In the genomic region with DNA sequence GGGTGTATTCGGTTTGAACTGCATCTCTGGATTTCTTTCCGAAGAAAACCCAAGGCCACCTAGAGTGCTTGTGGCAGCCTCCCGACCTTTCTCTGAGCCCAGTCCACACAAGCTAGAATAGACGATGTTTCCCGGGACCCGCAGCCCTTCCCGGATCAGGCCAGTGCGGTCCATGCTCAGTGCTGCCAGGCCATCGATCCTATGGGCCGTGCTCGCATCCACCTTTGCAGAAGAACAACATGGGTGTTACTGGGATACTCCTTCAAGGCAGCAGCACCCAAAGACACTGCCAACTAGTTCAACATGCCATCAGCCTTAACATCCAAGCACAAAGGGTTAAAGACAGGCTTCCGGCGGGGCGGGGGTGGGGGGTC, we compare ENCODE assay signal across 9 cellular contexts.
"Had no signal": no experiment of that assay in that cellular context is flagged by ENCODE, and none has a peak within 500 bp of the region (broad histone marks: within the 10 kb centered on the region; RNA-seq: fewer than 3 reads in every experiment).

No MANE protein-coding gene starts in this region.

- H3K9me3 ChIP-seq: HAP-1 had no signal

- H3K27ac Mint-ChIP-seq: GM23338, HFFc6 had no signal

- H3K27ac ChIP-seq: GM23248 had no signal

- H3K4me3 ChIP-seq: GM23248, GM23338, HAP-1 had no signal

- H3K4me1 ChIP-seq: HAP-1 had no signal

- H3K4me3 Mint-ChIP-seq: GM23338, H9, HFFc6 had no signal

- ATAC-seq: GM23338, HCT116 had no signal

- H3K9me3 Mint-ChIP-seq: GM23338, HFFc6 had no signal

- DNase-seq: GM23248, GOT3, H7, H9, HCEC 1CT, HFFc6 had no signal
